ENCODE assay signal across 17 cellular contexts in the genomic region with DNA sequence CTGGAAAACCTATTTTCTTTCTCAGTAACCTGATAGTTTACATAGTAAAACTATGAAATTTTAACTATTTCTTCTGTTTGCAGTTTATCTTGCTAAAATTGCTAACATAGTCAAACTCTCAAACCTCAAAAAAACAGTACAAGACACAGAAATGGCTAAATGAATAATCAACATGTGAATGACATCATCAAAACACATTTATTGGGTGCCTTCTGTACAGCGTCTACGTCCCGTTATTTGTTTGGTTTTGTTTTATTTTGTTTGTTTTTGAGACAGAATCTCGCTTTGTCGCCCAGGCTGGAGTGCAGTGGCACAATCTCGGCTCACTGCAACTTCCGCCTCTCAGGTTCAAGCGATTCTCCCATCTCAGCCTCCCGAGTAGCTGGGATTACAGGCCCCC. TPM values are rescaled to one million over a fixed set of nuclear protein-coding genes. Genes with fewer than 3 reads are reported as not detected.
A peak's percentile ranks its signal among the peaks of the same experiment; 100 is the strongest.
DNase-seq lines count a peak whose midpoint lies in the region; ATAC-seq, FAIRE-seq and TF ChIP-seq lines count a peak whose summit lies in the region.
"Had no signal": no experiment of that assay in that cellular context is flagged by ENCODE, and none has a peak within 500 bp of the region (broad histone marks: within the 10 kb centered on the region; RNA-seq: fewer than 3 reads in every experiment).

No MANE protein-coding gene starts in this region.

- no peaks in the 10 kb centered on the region for H3K9me3 Mint-ChIP-seq in activated T-cell treated with anti-CD3 and anti-CD28 coated beads, Interleukin-2, amount 50 U/mL, for 72 hours
- no peaks in the 10 kb centered on the region for H3K9me3 Mint-ChIP-seq in activated T-cell treated with anti-CD3 and anti-CD28 coated beads, Interleukin-2, amount 50 U/mL, for 24 hours
- no peaks in the 10 kb centered on the region for H3K9me3 Mint-ChIP-seq in central memory CD8-positive, alpha-beta T cell
- H3K9me3 Mint-ChIP-seq: CD14-positive monocyte; CD8-positive, alpha-beta T cell had no signal

- POLR2A ChIA-PET in HepG2 (lab: Yijun Ruan, JAX): no interaction called here

- H3K4me3 ChIP-seq in HepG2 (replicated peaks in 1 of 3; ENCODE audit: insufficient read depth in 1 of 3, low read depth in 2 of 3, low read length in 3 of 3) (no peak overlapping the region), right lobe of liver (no peak overlapping the region)
- H3K4me3 ChIP-seq: BLaER1, GM23248, HAP-1 had no signal

- TF ChIP-seq EP300 in HepG2 (IDR thresholded peaks at IDR 0.05; ENCODE audit: low read depth in 2 of 2, low read length in 2 of 2) (no peak), HepG2 (CRISPR knock-in tag; IDR thresholded peaks at IDR 0.05; ENCODE audit: borderline replicate concordance) (no peak)

- H3K27me3 Mint-ChIP-seq in activated T-cell treated with anti-CD3 and anti-CD28 coated beads, Interleukin-2, amount 50 U/mL, for 72 hours (ENCODE audit: low read depth): no peaks in the 10 kb centered on the region
- H3K27me3 Mint-ChIP-seq in activated T-cell treated with anti-CD3 and anti-CD28 coated beads, Interleukin-2, amount 50 U/mL, for 24 hours: no peaks in the 10 kb centered on the region
- H3K27me3 Mint-ChIP-seq in T-helper 17 cell: no peaks in the 10 kb centered on the region
- no peaks in the 10 kb centered on the region for H3K27me3 Mint-ChIP-seq in central memory CD8-positive, alpha-beta T cell

- intact Hi-C loops in HepG2 (cut with micrococcal nuclease; ENCODE audit: unreplicated experiment): no loop called here
- intact Hi-C loops in right lobe of liver (cut with DNase I): no loop called here

- no peaks in the 10 kb centered on the region for H3K9me3 ChIP-seq in HepG2 (ENCODE audit: low read length)
- H3K9me3 ChIP-seq in right lobe of liver: no peaks in the 10 kb centered on the region
- no peaks in the 10 kb centered on the region for H3K9me3 ChIP-seq in T-helper 17 cell (ENCODE audit: control insufficient read depth, low read length, poor library complexity, severe bottlenecking)
- H3K9me3 ChIP-seq: BLaER1, HAP-1 had no signal

- TF ChIP-seq CTCF in HepG2 (CRISPR knock-in tag; IDR thresholded peaks at IDR 0.05) (no peak), right lobe of liver (IDR thresholded peaks at IDR 0.05) (no peak)

- FAIRE-seq in HepG2 (lab: Jason Lieb, UNC): no peak
- FAIRE-seq: GM12891 had no signal

- 98% methylated on average over 9 of the region's 9 CpGs for WGBS in HepG2 (ENCODE audit: low lambda C conversion rate)
- WGBS in right lobe of liver (ENCODE audit: insufficient coverage, low coverage, low lambda C conversion rate, missing lambda C conversion rate): 91% methylated on average over 7 of the region's 9 CpGs

- no peak overlapping the region for H3K4me3 Mint-ChIP-seq in activated T-cell treated with anti-CD3 and anti-CD28 coated beads, Interleukin-2, amount 50 U/mL, for 72 hours
- H3K4me3 Mint-ChIP-seq in activated T-cell treated with anti-CD3 and anti-CD28 coated beads, Interleukin-2, amount 50 U/mL, for 24 hours: no peak overlapping the region
- no peak overlapping the region for H3K4me3 Mint-ChIP-seq in T-helper 17 cell
- H3K4me3 Mint-ChIP-seq in central memory CD8-positive, alpha-beta T cell: no peak overlapping the region
- H3K4me3 Mint-ChIP-seq: CD14-positive monocyte; CD8-positive, alpha-beta T cell had no signal

- CTCF ChIA-PET in HepG2 (lab: Yijun Ruan, JAX; ENCODE audit: low intra/inter-chr PET ratio, low total read pairs): no interaction called here

- peaks cover 14% of the 10 kb centered on the region for H3K4me1 ChIP-seq in HepG2 (ENCODE audit: insufficient read depth, low read length)
- no peaks in the 10 kb centered on the region for H3K4me1 ChIP-seq in right lobe of liver
- H3K4me1 ChIP-seq: BLaER1, HAP-1 had no signal

- peaks cover 18 to 66% of the 10 kb centered on the region in 2 experiments for H3K36me3 ChIP-seq in HepG2 (replicated peaks in 1 of 2; ENCODE audit: control insufficient read depth in 1 of 2, insufficient read depth in 2 of 2, low read length in 2 of 2)
- peaks cover 0 to 64% (median 12%) of the 10 kb centered on the region in 4 donors for H3K36me3 ChIP-seq in right lobe of liver

- no peak for TF ChIP-seq RAD21 in HepG2 (CRISPR knock-in tag; IDR thresholded peaks at IDR 0.05)

- H3K4me2 ChIP-seq in HepG2 (ENCODE audit: low read depth, low read length): no peak overlapping the region
- H3K4me2 ChIP-seq: BLaER1 had no signal

- no peaks in the 10 kb centered on the region for H4K20me1 ChIP-seq in HepG2 (ENCODE audit: insufficient read depth, low read length)

- in situ Hi-C loops in HepG2 (cut with HindIII; ENCODE audit: extremely low pct_ligation_motif_present, low pct_unique_long_range_greater_than_20kb): no loop called here

- H3K9ac ChIP-seq in HepG2 (ENCODE audit: insufficient read depth, low read depth, low read length): no peak overlapping the region
- H3K9ac ChIP-seq: BLaER1, GM23248 had no signal

- H3K79me2 ChIP-seq in HepG2 (ENCODE audit: insufficient read depth, low read length): no peaks in the 10 kb centered on the region

- peaks cover 41% of the 10 kb centered on the region for H3K4me1 Mint-ChIP-seq in activated T-cell treated with anti-CD3 and anti-CD28 coated beads, Interleukin-2, amount 50 U/mL, for 72 hours (ENCODE audit: low read depth)
- peaks cover 65% of the 10 kb centered on the region for H3K4me1 Mint-ChIP-seq in activated T-cell treated with anti-CD3 and anti-CD28 coated beads, Interleukin-2, amount 50 U/mL, for 24 hours (ENCODE audit: low read depth)
- H3K4me1 Mint-ChIP-seq in T-helper 17 cell: peaks cover 25% of the 10 kb centered on the region
- peaks cover 24% of the 10 kb centered on the region for H3K4me1 Mint-ChIP-seq in central memory CD8-positive, alpha-beta T cell
- H3K4me1 Mint-ChIP-seq: CD14-positive monocyte had no signal

- H3K27ac Mint-ChIP-seq in activated T-cell treated with anti-CD3 and anti-CD28 coated beads, Interleukin-2, amount 50 U/mL, for 72 hours: peak overlapping the region; percentile 5
- no peak overlapping the region for H3K27ac Mint-ChIP-seq in activated T-cell treated with anti-CD3 and anti-CD28 coated beads, Interleukin-2, amount 50 U/mL, for 24 hours
- H3K27ac Mint-ChIP-seq in T-helper 17 cell: peak overlapping the region; percentile 84
- H3K27ac Mint-ChIP-seq in central memory CD8-positive, alpha-beta T cell (ENCODE audit: low read depth): peak overlapping the region; percentile 33
- H3K27ac Mint-ChIP-seq: CD8-positive, alpha-beta T cell had no signal

- no peak overlapping the region for H3K27ac ChIP-seq in HepG2 (ENCODE audit: extremely low read length, insufficient read depth, low read length)
- H3K27ac ChIP-seq in right lobe of liver: no peak overlapping the region
- H3K27ac ChIP-seq: BLaER1, GM23248 had no signal

- DNase-seq in activated T-cell treated with anti-CD3 and anti-CD28 coated beads, Interleukin-2, amount 50 U/mL, for 72 hours: no peak
- no peak for DNase-seq in activated T-cell treated with anti-CD3 and anti-CD28 coated beads, Interleukin-2, amount 50 U/mL, for 24 hours
- DNase-seq in HepG2 (ENCODE audit: low spot score) (no peak), right lobe of liver (no peak), T-helper 17 cell (no peak)
- DNase-seq in central memory CD8-positive, alpha-beta T cell (ENCODE audit: low spot score in 2 of 2): no peak
- DNase-seq: 8988T; Calu3; CD8-positive, alpha-beta T cell; DMS79 treated with DMSO at 0.1 percent for 48 hours; GM23248 had no signal

- H3K27me3 ChIP-seq in HepG2 (ENCODE audit: control insufficient read depth in 1 of 2, insufficient read depth in 2 of 2, low read length in 2 of 2) (no peaks in the 10 kb centered on the region), right lobe of liver (no peaks in the 10 kb centered on the region)
- H3K27me3 ChIP-seq: BLaER1 had no signal

- ATAC-seq in activated T-cell treated with anti-CD3 and anti-CD28 coated beads, Interleukin-2, amount 50 U/mL, for 72 hours (replicated peaks in 1 of 2): no peak
- ATAC-seq in HepG2 (no peak), right lobe of liver (no peak), T-helper 17 cell (no peak), GM18867 (IDR thresholded peaks at IDR 0.05; ENCODE audit: unreplicated experiment) (no peak)
- ATAC-seq in central memory CD8-positive, alpha-beta T cell (replicated peaks; ENCODE audit: extremely low read depth, poor library complexity, severe bottlenecking): no peak
- ATAC-seq in activated CD4-positive, CD25-positive, alpha-beta regulatory T cell treated with anti-CD3 and anti-CD28 coated beads, Interleukin-2, amount 50 U/mL, for 24 hours: no peak
- ATAC-seq: CD8-positive, alpha-beta T cell had no signal

- H2AFZ ChIP-seq in HepG2 (ENCODE audit: low read length): no peak overlapping the region
- H2AFZ ChIP-seq: GM23248 had no signal

- TF ChIP-seq POLR2A in HepG2 (IDR thresholded peaks at IDR 0.05; ENCODE audit: insufficient read depth in 1 of 2, low read depth in 2 of 2, low read length in 2 of 2): no peak
- TF ChIP-seq POLR2A in right lobe of liver (IDR thresholded peaks at IDR 0.05): no peak

- no TSS peak for BruUV-seq in HepG2 (replicated peaks; lab: Mats Ljungman, UMichigan)

- H3K36me3 Mint-ChIP-seq in activated T-cell treated with anti-CD3 and anti-CD28 coated beads, Interleukin-2, amount 50 U/mL, for 72 hours (ENCODE audit: insufficient read depth in 2 of 2): peaks cover 18 to 56% of the 10 kb centered on the region in 2 donors
- peaks cover 93% of the 10 kb centered on the region for H3K36me3 Mint-ChIP-seq in activated T-cell treated with anti-CD3 and anti-CD28 coated beads, Interleukin-2, amount 50 U/mL, for 24 hours (ENCODE audit: low read depth)
- peaks cover 14% of the 10 kb centered on the region for H3K36me3 Mint-ChIP-seq in T-helper 17 cell (ENCODE audit: low read depth)
- H3K36me3 Mint-ChIP-seq in central memory CD8-positive, alpha-beta T cell (ENCODE audit: insufficient read depth): peaks cover 78% of the 10 kb centered on the region

RNA-seq across cellular contexts. Expression of gene RBM34, which starts 11.2 kb away (rescaled TPM):
- 100 to 1,000 TPM; 127 to 128 TPM for total RNA-seq in activated T-cell treated with anti-CD3 and anti-CD28 coated beads, Interleukin-2, amount 50 U/mL, for 72 hours
- total RNA-seq in HepG2 (2016; rRNA removed; fragmentation: Illumina TruSeq; extraction: Trizol): 73.0 and 105 TPM in 2 replicates
- total RNA-seq in HepG2 (2016; cell fraction: cytosol; rRNA removed; fragmentation: Illumina TruSeq; extraction: Trizol; ENCODE audit: low read depth): 20.7 and 28.7 TPM in 2 replicates
- 75.9 and 117 TPM in 2 replicates for total RNA-seq in HepG2 (2016; cell fraction: insoluble cytoplasmic fraction; rRNA removed; fragmentation: Illumina TruSeq; extraction: Trizol)
- total RNA-seq in HepG2 (2016; cell fraction: membrane; rRNA removed; fragmentation: Illumina TruSeq; extraction: Trizol): 40.3 and 46.0 TPM in 2 replicates
- total RNA-seq in HepG2 (2016; cell fraction: nucleus; rRNA removed; fragmentation: Illumina TruSeq; extraction: Trizol): 53.9 and 58.5 TPM in 2 replicates
- 29.5 and 34.7 TPM in 2 replicates for polyA plus RNA-seq in HepG2 (2011; rRNA removed)
- 33.1 and 35.4 TPM in 2 replicates for polyA plus RNA-seq in HepG2 (2011; cell fraction: cytosol; rRNA removed)
- 17.2 and 19.6 TPM in 2 replicates for polyA plus RNA-seq in HepG2 (2011; cell fraction: nucleus; rRNA removed)
- polyA plus RNA-seq in HepG2 (2012): 66.2 and 93.3 TPM in 2 replicates
- polyA plus RNA-seq in HepG2 (2016; cell fraction: cytosol; fragmentation: Illumina TruSeq; extraction: Trizol; ENCODE audit: low read depth): 25.6 and 27.5 TPM in 2 replicates
- 124 and 129 TPM in 2 replicates for polyA plus RNA-seq in HepG2 (2016; cell fraction: insoluble cytoplasmic fraction; fragmentation: Illumina TruSeq; extraction: Trizol; ENCODE audit: low read depth)
- polyA plus RNA-seq in HepG2 (2016; cell fraction: membrane; fragmentation: Illumina TruSeq; extraction: Trizol; ENCODE audit: low read depth): 42.1 and 46.7 TPM in 2 replicates
- polyA plus RNA-seq in HepG2 (2016; cell fraction: nucleus; fragmentation: Illumina TruSeq; extraction: Trizol; ENCODE audit: insufficient read depth, low read depth): 66.9 and 70.6 TPM in 2 replicates
- 14.6 and 22.5 TPM in 2 replicates for polyA minus RNA-seq in HepG2 (2011; rRNA and poly(A)+ RNA removed; ENCODE audit: low replicate concordance)
- 9.6 and 17.9 TPM in 2 replicates for polyA minus RNA-seq in HepG2 (2011; cell fraction: cytosol; rRNA and poly(A)+ RNA removed)
- polyA minus RNA-seq in HepG2 (2011; cell fraction: nucleus; rRNA and poly(A)+ RNA removed): 50.9 and 51.7 TPM in 2 replicates
- 10 to 100 TPM; 16.6 to 37.7 (median 24.7) TPM for total RNA-seq in right lobe of liver
- 100 to 1,000 TPM; 147 to 148 TPM for total RNA-seq in T-helper 17 cell

RNA-seq across cellular contexts. Expression of gene TOMM20, which starts 21.2 kb away (rescaled TPM):
- total RNA-seq in activated T-cell treated with anti-CD3 and anti-CD28 coated beads, Interleukin-2, amount 50 U/mL, for 72 hours: 100 to 1,000 TPM; 140 to 154 TPM
- total RNA-seq in HepG2 (2016; rRNA removed; fragmentation: Illumina TruSeq; extraction: Trizol) (138 and 153 TPM in 2 replicates), right lobe of liver (10 to 100 TPM; 33.0 to 59.2 (median 42.7) TPM), T-helper 17 cell (100 to 1,000 TPM; 105 to 112 TPM)
- 69.4 and 87.9 TPM in 2 replicates for total RNA-seq in HepG2 (2016; cell fraction: cytosol; rRNA removed; fragmentation: Illumina TruSeq; extraction: Trizol; ENCODE audit: low read depth)
- total RNA-seq in HepG2 (2016; cell fraction: insoluble cytoplasmic fraction; rRNA removed; fragmentation: Illumina TruSeq; extraction: Trizol): 150 and 155 TPM in 2 replicates
- total RNA-seq in HepG2 (2016; cell fraction: membrane; rRNA removed; fragmentation: Illumina TruSeq; extraction: Trizol): 161 and 181 TPM in 2 replicates
- 122 and 141 TPM in 2 replicates for total RNA-seq in HepG2 (2016; cell fraction: nucleus; rRNA removed; fragmentation: Illumina TruSeq; extraction: Trizol)
- 298 and 376 TPM in 2 replicates for polyA plus RNA-seq in HepG2 (2011; rRNA removed)
- 138 and 172 TPM in 2 replicates for polyA plus RNA-seq in HepG2 (2011; cell fraction: cytosol; rRNA removed)
- 48.3 and 58.7 TPM in 2 replicates for polyA plus RNA-seq in HepG2 (2011; cell fraction: nucleus; rRNA removed)
- polyA plus RNA-seq in HepG2 (2012): 275 and 344 TPM in 2 replicates
- polyA plus RNA-seq in HepG2 (2016; cell fraction: cytosol; fragmentation: Illumina TruSeq; extraction: Trizol; ENCODE audit: low read depth): 107 and 127 TPM in 2 replicates
- polyA plus RNA-seq in HepG2 (2016; cell fraction: insoluble cytoplasmic fraction; fragmentation: Illumina TruSeq; extraction: Trizol; ENCODE audit: low read depth): 138 and 146 TPM in 2 replicates
- polyA plus RNA-seq in HepG2 (2016; cell fraction: membrane; fragmentation: Illumina TruSeq; extraction: Trizol; ENCODE audit: low read depth): 182 and 204 TPM in 2 replicates
- 192 and 196 TPM in 2 replicates for polyA plus RNA-seq in HepG2 (2016; cell fraction: nucleus; fragmentation: Illumina TruSeq; extraction: Trizol; ENCODE audit: insufficient read depth, low read depth)
- 29.6 and 82.1 TPM in 2 replicates for polyA minus RNA-seq in HepG2 (2011; rRNA and poly(A)+ RNA removed; ENCODE audit: low replicate concordance)
- 136 and 144 TPM in 2 replicates for polyA minus RNA-seq in HepG2 (2011; cell fraction: cytosol; rRNA and poly(A)+ RNA removed)
- polyA minus RNA-seq in HepG2 (2011; cell fraction: nucleus; rRNA and poly(A)+ RNA removed): 77.8 and 97.8 TPM in 2 replicates
